ENCODE assay signal across 8 cellular contexts in the genomic region with DNA sequence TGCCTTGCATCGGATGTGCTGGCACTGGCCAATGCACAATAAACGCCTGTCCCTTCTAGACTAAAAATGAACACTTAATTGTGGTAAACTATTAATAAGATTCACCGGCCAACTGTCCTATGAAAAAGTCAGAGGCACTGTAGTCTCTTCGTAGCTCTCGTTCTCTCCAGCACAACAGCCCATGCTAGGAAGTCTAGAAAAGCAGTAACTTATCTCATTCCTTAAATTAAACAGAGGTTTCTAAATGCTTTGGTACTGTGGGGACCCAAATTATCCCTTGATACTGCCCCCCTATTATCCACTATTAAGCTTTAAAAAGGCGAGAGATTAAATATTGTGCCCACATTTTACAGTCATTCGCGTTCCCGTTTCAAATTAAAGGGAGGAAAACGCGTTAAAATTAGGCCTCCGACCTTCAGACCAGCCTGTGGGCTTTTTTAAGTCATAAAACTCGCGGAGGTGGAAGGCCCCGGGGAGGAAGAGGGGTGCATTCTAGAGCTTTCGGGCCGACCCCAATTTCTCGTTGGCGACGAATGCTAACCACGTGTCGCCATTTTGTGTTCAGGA. TPM values are rescaled to one million over a fixed set of nuclear protein-coding genes. Genes with fewer than 3 reads are reported as not detected.
DNase-seq lines count a peak whose midpoint lies in the region; ATAC-seq, FAIRE-seq and TF ChIP-seq lines count a peak whose summit lies in the region.

No MANE protein-coding gene starts in this region.

- no peaks in the 10 kb centered on the region for H3K9me3 Mint-ChIP-seq in endodermal cell

- peak overlapping the region; percentile 100 for H3K27ac Mint-ChIP-seq in endodermal cell

- H3K4me1 Mint-ChIP-seq in endodermal cell: peaks cover 29% of the 10 kb centered on the region

- FAIRE-seq in GM19239 (lab: Jason Lieb, UNC): peak; percentile 62

- 19 to 25% methylated on average over 16 to 22 of the region's 22 CpGs for WGBS in endodermal cell (ENCODE audit: insufficient coverage in 1 of 2, insufficient read length in 1 of 2), 2 experiments
- WGBS in ovary, 3 donors: 5 to 9% (median 6%) methylated on average over 22 of the region's 22 CpGs

- no peaks in the 10 kb centered on the region for H3K9me3 ChIP-seq in Peyer's patch
- no peaks in the 10 kb centered on the region for H3K9me3 ChIP-seq in endodermal cell (ENCODE audit: control insufficient read depth, low read length)
- H3K9me3 ChIP-seq in ovary: no peaks in the 10 kb centered on the region

- TF ChIP-seq EP300 in ovary (IDR thresholded peaks at IDR 0.05): no peak

- TF ChIP-seq CTCF in Peyer's patch (IDR thresholded peaks at IDR 0.05) (no peak), endodermal cell (conservative IDR thresholded peaks at IDR 0.05) (no peak), ovary (IDR thresholded peaks at IDR 0.05) (no peak)

- H3K4me3 ChIP-seq in Peyer's patch (peak overlapping the region; percentile 76 to 87 (median 81)), endodermal cell (ENCODE audit: low read length) (peak overlapping the region; percentile 90), ovary (peak overlapping the region; percentile 61)

- H3K27me3 Mint-ChIP-seq in endodermal cell (ENCODE audit: insufficient read depth): no peaks in the 10 kb centered on the region

- H3K4me3 Mint-ChIP-seq in endodermal cell: peak overlapping the region; percentile 98

- DNase-seq in GM19239 (ENCODE audit: insufficient read length, low spot score) (no peak), Peyer's patch (peak in 2 of 3 donors; percentile 39 to 45), endodermal cell (peak; percentile 55), ovary (no peak), mucosa of gallbladder (ENCODE audit: low spot score) (no peak), NCI-H345 (lab: John Stamatoyannopoulos, UW) (no peak)

- H3K36me3 ChIP-seq in Peyer's patch (peaks cover 0 to 18% (median 0%) of the 10 kb centered on the region in 3 donors), endodermal cell (ENCODE audit: control insufficient read depth, insufficient read depth, low read length) (peaks cover 46% of the 10 kb centered on the region), ovary (no peaks in the 10 kb centered on the region)

- intact Hi-C loops in ovary (cut with DNase I): loop anchor here (2.0 to 10.0 kb wide), 7 partner anchors 37 to 209 kb away; partner anchors contain the start of genes MXD1 (in 1 of the 4) and SNRPG (in 1 of the 4)

- peaks cover 46% of the 10 kb centered on the region for H3K36me3 Mint-ChIP-seq in endodermal cell (ENCODE audit: low read depth)

- H3K9ac ChIP-seq in endodermal cell (ENCODE audit: extremely low read depth, low read length, poor library complexity, severe bottlenecking): peak overlapping the region; percentile 100

- ATAC-seq in HG03571 (IDR thresholded peaks at IDR 0.05; ENCODE audit: unreplicated experiment): no peak
- ATAC-seq in HG03565 (IDR thresholded peaks at IDR 0.05; ENCODE audit: unreplicated experiment): no peak

- TF ChIP-seq POLR2A in Peyer's patch (IDR thresholded peaks at IDR 0.05) (no peak), ovary (IDR thresholded peaks at IDR 0.05) (no peak)

- H3K4me1 ChIP-seq in Peyer's patch (peaks cover 4 to 51% (median 26%) of the 10 kb centered on the region in 4 donors), endodermal cell (ENCODE audit: control insufficient read depth, insufficient read depth, low read length) (peaks cover 13% of the 10 kb centered on the region), ovary (ENCODE audit: insufficient read depth) (peaks cover 10% of the 10 kb centered on the region)

- H3K27me3 ChIP-seq in Peyer's patch: no peaks in the 10 kb centered on the region
- no peaks in the 10 kb centered on the region for H3K27me3 ChIP-seq in endodermal cell (ENCODE audit: control insufficient read depth, insufficient read depth, low read length, poor library complexity, severe bottlenecking)
- no peaks in the 10 kb centered on the region for H3K27me3 ChIP-seq in ovary

- H3K27ac ChIP-seq in Peyer's patch (peak overlapping the region; percentile 98 to 100 (median 99)), endodermal cell (ENCODE audit: low read depth, low read length) (peak overlapping the region; percentile 100), ovary (peak overlapping the region; percentile 99 to 100)

RNA-seq across cellular contexts. Expression of gene PCBP1, which starts 1.5 kb away (rescaled TPM):
- total RNA-seq in Peyer's patch (100 to 1,000 TPM; 129 to 152 (median 134) TPM), endodermal cell (100 to 1,000 TPM; 344 to 357 TPM), ovary (100 to 1,000 TPM in 6 of 7 donors, 10 to 100 TPM in 1; 77.1 to 302 (median 267) TPM), mucosa of gallbladder (358 TPM)
- polyA plus RNA-seq in endodermal cell (2013, experiment 1 of 2): 354 TPM
- 313 TPM for polyA plus RNA-seq in endodermal cell (2013, experiment 2 of 2)
- 100 to 1,000 TPM; 207 to 272 TPM for polyA plus RNA-seq in ovary

Comparison
In these comparisons a context has a peak if more than half of its experiments do, and no peak if none do; other contexts are left out.
1. DNase-seq: peak in Peyer's patch (2 of 3) and endodermal cell (single experiment); none in GM19239 (single experiment), ovary (0 of 5), mucosa of gallbladder (single experiment) and NCI-H345 (single experiment).
2. Peak in every context shown above with its lines, with median percentiles within 50 percentile points of each other: H3K27ac ChIP-seq and H3K4me3 ChIP-seq.